Comparison of ENCODE assay signal across 17 cellular contexts in the genomic region with DNA sequence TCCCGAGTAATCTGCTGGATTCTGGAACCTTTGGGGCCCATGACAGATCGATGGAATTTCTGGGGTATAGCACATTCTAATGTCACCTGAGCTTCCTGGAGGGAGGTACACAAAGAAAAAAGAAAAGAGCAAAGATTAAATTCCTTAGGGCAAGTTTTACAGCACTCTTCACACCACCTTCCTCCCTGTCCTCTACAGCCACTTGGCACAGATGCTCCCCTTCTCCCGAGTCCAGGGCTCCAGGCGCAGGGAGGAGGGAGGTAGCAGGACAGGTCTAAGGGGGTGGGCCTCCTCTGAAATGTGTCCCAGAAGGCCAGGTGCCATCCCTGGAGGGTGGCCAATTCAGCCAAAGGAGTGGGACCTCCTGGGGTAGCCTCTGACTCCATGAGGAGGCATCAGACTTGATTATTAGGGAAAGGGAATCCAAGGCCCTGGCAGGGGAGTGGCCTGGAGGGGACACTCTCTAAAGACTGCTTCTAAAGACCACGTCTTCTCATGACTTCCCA. TPM values are rescaled to one million over a fixed set of nuclear protein-coding genes. Genes with fewer than 3 reads are reported as not detected.
DNase-seq lines count a peak whose midpoint lies in the region; ATAC-seq, FAIRE-seq and TF ChIP-seq lines count a peak whose summit lies in the region.
"Had no signal": no experiment of that assay in that cellular context is flagged by ENCODE, and none has a peak within 500 bp of the region (broad histone marks: within the 10 kb centered on the region; RNA-seq: fewer than 3 reads in every experiment).

No MANE protein-coding gene starts in this region.

- no peak overlapping the region for H3K23ac ChIP-seq in mesenchymal stem cell (ENCODE audit: low read length in 2 of 2)

- H3K4me3 ChIP-seq in right atrium auricular region (no peak overlapping the region), GM12878 (no peak overlapping the region), mesenchymal stem cell (ENCODE audit: insufficient read depth in 1 of 2, low read depth in 1 of 2, low read length in 2 of 2) (no peak overlapping the region), upper lobe of right lung (no peak overlapping the region)
- H3K4me3 ChIP-seq: BLaER1 treated with 17β-estradiol and CSF1 and Interleukin-3, amounts not matched to agents 10 nM and 100 nM; GM23248; HAP-1 had no signal

- H3K9me3 ChIP-seq in right atrium auricular region (no peaks in the 10 kb centered on the region), GM12878 (replicated peaks; ENCODE audit: control insufficient read depth, insufficient read depth, low read length) (no peaks in the 10 kb centered on the region), mesenchymal stem cell (ENCODE audit: control insufficient read depth, low read length) (no peaks in the 10 kb centered on the region), upper lobe of right lung (no peaks in the 10 kb centered on the region)
- H3K9me3 ChIP-seq: BLaER1 treated with 17β-estradiol and CSF1 and Interleukin-3, amounts not matched to agents 10 nM and 100 nM; HAP-1 had no signal

- no peak overlapping the region for H2BK5ac ChIP-seq in mesenchymal stem cell (ENCODE audit: low read depth, low read length, poor library complexity, severe bottlenecking)

- no peaks in the 10 kb centered on the region for H3K79me2 ChIP-seq in GM12878 (ENCODE audit: control insufficient read depth, insufficient read depth, low read length)

- H4K91ac ChIP-seq in mesenchymal stem cell (ENCODE audit: low read length): no peak overlapping the region

- TSS peak; percentile 9 for BruUV-seq in GM12878 (replicated peaks; lab: Mats Ljungman, UMichigan)

- no peak for TF ChIP-seq POLR2A in GM12878 (IDR thresholded peaks at IDR 0.05; ENCODE audit: low read depth, low read length)

- no peak overlapping the region for H2BK15ac ChIP-seq in mesenchymal stem cell (ENCODE audit: low read depth, poor library complexity, severe bottlenecking)

- WGBS in GM12878 (ENCODE audit: insufficient coverage, insufficient replicate concordance, low lambda C conversion rate, missing lambda C conversion rate): 94% methylated on average over 5 of the region's 5 CpGs
- WGBS in mesenchymal stem cell: 94% methylated on average over 4 of the region's 5 CpGs

- POLR2A ChIA-PET in GM12878 (lab: Charles Lee): no interaction called here

- DNase-seq in Right ventricle myocardium inferior (ENCODE audit: missing footprints) (peak; percentile 23), right atrium auricular region (ENCODE audit: low spot score) (no peak), GM12878 (ENCODE audit: low read depth, low spot score) (no peak), mesenchymal stem cell (no peak), upper lobe of right lung (peak; percentile 13), left lobe of liver (ENCODE audit: low spot score) (no peak)
- DNase-seq: Calu3; CD8-positive, alpha-beta T cell; DMS 273 treated with DMSO at 0.1 percent for 48 hours; DMS53; DND-41; EL; GM23248 had no signal

- H4K20me1 ChIP-seq in GM12878 (ENCODE audit: control insufficient read depth, insufficient read depth): peaks cover 4% of the 10 kb centered on the region; the same call in 1 of the 2 replicates

- RAD21 ChIA-PET in GM12878 (lab: Charles Lee; ENCODE audit: unreplicated experiment): no interaction called here

- TF ChIP-seq CTCF in right atrium auricular region (IDR thresholded peaks at IDR 0.05) (no peak), GM12878 (IDR thresholded peaks at IDR 0.05 in 2 of 3, conservative IDR thresholded peaks at IDR 0.05 in 1 of 3; ENCODE audit: control insufficient read depth in 2 of 3, extremely low read depth in 1 of 3, insufficient read depth in 1 of 3, low read depth in 3 of 3, low read length in 3 of 3) (no peak), upper lobe of right lung (IDR thresholded peaks at IDR 0.05) (no peak)

- no peak for FAIRE-seq in GM12878 (lab: Jason Lieb, UNC)
- FAIRE-seq: GM12891 had no signal

- no peak overlapping the region for H2BK12ac ChIP-seq in mesenchymal stem cell (ENCODE audit: low read length in 2 of 2)

- H3K4me1 ChIP-seq in right atrium auricular region (no peaks in the 10 kb centered on the region), GM12878 (ENCODE audit: control insufficient read depth, insufficient read depth, low read length) (no peaks in the 10 kb centered on the region), mesenchymal stem cell (ENCODE audit: control insufficient read depth, insufficient read depth, low read depth, low read length) (peaks cover 6% of the 10 kb centered on the region), upper lobe of right lung (no peaks in the 10 kb centered on the region)
- H3K4me1 ChIP-seq: BLaER1 treated with 17β-estradiol and CSF1 and Interleukin-3, amounts not matched to agents 10 nM and 100 nM; HAP-1 had no signal

- H2AK5ac ChIP-seq in mesenchymal stem cell (ENCODE audit: low read length, severe bottlenecking): no peak overlapping the region

- no peak overlapping the region for H3K27ac ChIP-seq in right atrium auricular region
- H3K27ac ChIP-seq in GM12878 (ENCODE audit: control insufficient read depth, insufficient read depth): no peak overlapping the region
- H3K27ac ChIP-seq in mesenchymal stem cell (ENCODE audit: low read length, poor library complexity, severe bottlenecking): no peak overlapping the region
- no peak overlapping the region for H3K27ac ChIP-seq in upper lobe of right lung
- H3K27ac ChIP-seq: BLaER1 treated with 17β-estradiol and CSF1 and Interleukin-3, amounts not matched to agents 10 nM and 100 nM; GM23248 had no signal

- SMC1A ChIA-PET in GM12878 (lab: Charles Lee; ENCODE audit: uncharacterized antibody, unreplicated experiment): no interaction called here

- peaks cover 48% of the 10 kb centered on the region for H3K79me1 ChIP-seq in mesenchymal stem cell (replicated peaks; ENCODE audit: low read length, poor library complexity, severe bottlenecking)

- no peak overlapping the region for H3K4ac ChIP-seq in mesenchymal stem cell (ENCODE audit: low read depth in 1 of 2, low read length in 2 of 2)

- CTCF ChIA-PET in GM12878 (lab: Yijun Ruan, JAX): interaction anchor here (0.5 kb wide), 1 partner anchor 466 kb away, joined by 3 read pairs; no protein-coding TSS in a partner anchor

- peak overlapping the region; percentile 12 for H4K8ac ChIP-seq in mesenchymal stem cell (ENCODE audit: low read length)

- no peak overlapping the region for H3K9ac ChIP-seq in GM12878 (ENCODE audit: control insufficient read depth, insufficient read depth, low read length)
- H3K9ac ChIP-seq in mesenchymal stem cell (ENCODE audit: low read length): no peak overlapping the region
- H3K9ac ChIP-seq: BLaER1 treated with 17β-estradiol and CSF1 and Interleukin-3, amounts not matched to agents 10 nM and 100 nM; GM23248 had no signal

- H3K18ac ChIP-seq in mesenchymal stem cell (ENCODE audit: low read depth in 1 of 2, low read length in 2 of 2): no peak overlapping the region

- H2BK120ac ChIP-seq in mesenchymal stem cell (ENCODE audit: low read depth, low read length): no peak overlapping the region

- H3K36me3 ChIP-seq in right atrium auricular region (peaks cover 98% of the 10 kb centered on the region), GM12878 (ENCODE audit: control insufficient read depth in 2 of 2, insufficient read depth in 2 of 2, low read length in 1 of 2) (peaks cover 56 to 63% of the 10 kb centered on the region in 2 experiments), mesenchymal stem cell (ENCODE audit: control insufficient read depth in 1 of 2, insufficient read depth in 2 of 2, low read depth in 1 of 2, low read length in 2 of 2) (peaks cover 82 to 98% of the 10 kb centered on the region in 2 experiments), upper lobe of right lung (peaks cover 99% of the 10 kb centered on the region)

- in situ Hi-C loops in GM12878 (cut with MboI): no loop called here

- ATAC-seq in Right ventricle myocardium inferior: no peak
- ATAC-seq in GM12878: no peak
- no peak for ATAC-seq in upper lobe of right lung
- ATAC-seq in left lobe of liver: no peak
- no peak for ATAC-seq in GM18907 (IDR thresholded peaks at IDR 0.05; ENCODE audit: unreplicated experiment)
- ATAC-seq: CD8-positive, alpha-beta T cell had no signal

- TF ChIP-seq EP300 in GM12878 (IDR thresholded peaks at IDR 0.05; ENCODE audit: borderline replicate concordance in 1 of 2, control insufficient read depth in 1 of 2, low read depth in 2 of 2, low read length in 2 of 2): no peak

- no peak overlapping the region for H3K4me2 ChIP-seq in GM12878 (ENCODE audit: control insufficient read depth, insufficient read depth)
- no peak overlapping the region for H3K4me2 ChIP-seq in mesenchymal stem cell (ENCODE audit: low read length, poor library complexity, severe bottlenecking)
- H3K4me2 ChIP-seq: BLaER1 treated with 17β-estradiol and CSF1 and Interleukin-3, amounts not matched to agents 10 nM and 100 nM had no signal

- H3K27me3 ChIP-seq in right atrium auricular region (no peaks in the 10 kb centered on the region), GM12878 (replicated peaks in 1 of 2; ENCODE audit: control insufficient read depth in 2 of 2, insufficient read depth in 2 of 2, low read length in 1 of 2) (no peaks in the 10 kb centered on the region), mesenchymal stem cell (ENCODE audit: control insufficient read depth in 1 of 2, insufficient read depth in 1 of 2, low read length in 2 of 2) (no peaks in the 10 kb centered on the region), upper lobe of right lung (no peaks in the 10 kb centered on the region)
- H3K27me3 ChIP-seq: BLaER1 treated with 17β-estradiol and CSF1 and Interleukin-3, amounts not matched to agents 10 nM and 100 nM had no signal

- intact Hi-C loops in Right ventricle myocardium inferior (cut with DNase I): no loop called here
- intact Hi-C loops in GM12878 (cut with micrococcal nuclease; ENCODE audit: unreplicated experiment): no loop called here
- intact Hi-C loops in upper lobe of right lung (cut with DNase I): no loop called here

- no peak overlapping the region for H3K14ac ChIP-seq in mesenchymal stem cell (ENCODE audit: low read length in 2 of 2)

- no peak for TF ChIP-seq RAD21 in GM12878 (IDR thresholded peaks at IDR 0.05; ENCODE audit: insufficient read depth, low read depth, low read length)

- no peak overlapping the region for H2AFZ ChIP-seq in GM12878 (ENCODE audit: control insufficient read depth, low read depth, low read length)
- H2AFZ ChIP-seq in mesenchymal stem cell (ENCODE audit: low read depth, low read length): no peak overlapping the region
- H2AFZ ChIP-seq: GM23248 had no signal

RNA-seq across cellular contexts. Expression of a gene that starts 50.3 kb away (rescaled TPM):
- total RNA-seq in Right ventricle myocardium inferior (0.81 TPM), right atrium auricular region (1 to 10 TPM; 1.1 to 1.3 TPM), GM12878 (2014; rRNA removed) (0.49 and 0.56 TPM in 2 replicates), GM12878 (2014; rRNA removed; fragmentation: Illumina TruSeq; extraction: Trizol) (0.18 and 0.22 TPM in 2 replicates), GM12878 (2021) (0.88 and 1.4 TPM in 2 replicates), upper lobe of right lung (2.1 TPM), left lobe of liver (1.3 TPM)
- 19.1 and 21.0 TPM in 2 replicates for total RNA-seq in GM12878 (2013; cell fraction: nucleolus; rRNA removed)
- 0.43 TPM for polyA plus RNA-seq in GM12878 (2011; ENCODE audit: low read depth)
- polyA plus RNA-seq in GM12878 (2011; rRNA removed) (0.56 and 1.2 TPM in 2 replicates), GM12878 (2014; fragmentation: Illumina TruSeq; extraction: Trizol) (0.24 and 0.35 TPM in 2 replicates), GM12878 (2014; fragmentation: Nextera tagmentation; extraction: Ambion mirVana) (under 1 TPM; 0.08 to 0.11 TPM), GM12878 (2014; rRNA removed) (0.47 and 1.1 TPM in 2 replicates), GM12878 (2016; fragmentation: Nextera tagmentation; extraction: Ambion mirVana) (under 1 TPM; 0.40 to 0.50 TPM)
- polyA plus RNA-seq in GM12878 (2011; cell fraction: cytosol; rRNA removed): 1.5 TPM in 2 replicates
- 8.0 TPM in 2 replicates for polyA plus RNA-seq in GM12878 (2011; cell fraction: nucleus; rRNA removed)
- 1.8 TPM in 2 replicates for polyA plus RNA-seq in GM12878 (2012)
- polyA minus RNA-seq in GM12878 (2011; rRNA and poly(A)+ RNA removed): 2.7 and 3.9 TPM in 2 replicates
- polyA minus RNA-seq in GM12878 (2011; cell fraction: cytosol; rRNA and poly(A)+ RNA removed): 1.0 and 1.6 TPM in 2 replicates
- polyA minus RNA-seq in GM12878 (2011; cell fraction: nucleus; rRNA and poly(A)+ RNA removed): 3.6 and 5.7 TPM in 2 replicates
- polyA plus RNA-seq in mesenchymal stem cell (2013, experiment 1 of 2): 1.5 TPM
- 1.4 TPM for polyA plus RNA-seq in mesenchymal stem cell (2013, experiment 2 of 2)

Comparison
In these comparisons a context has a peak if more than half of its experiments do, and no peak if none do; other contexts are left out.
1. DNase-seq: peak in Right ventricle myocardium inferior (single experiment) and upper lobe of right lung (single experiment); none in right atrium auricular region (single experiment), GM12878 (single experiment), mesenchymal stem cell (single experiment) and left lobe of liver (single experiment).